ENCODE assay signal across 20 cellular contexts in genomic region chr9:21904371-21904770, GRCh38.
DNase-seq lines count a peak whose midpoint lies in the region; ATAC-seq and TF ChIP-seq lines count a peak whose summit lies in the region.
"Had no signal": no experiment of that assay in that cellular context is flagged by ENCODE, and none has a peak within 500 bp of the region (broad histone marks: within the 10 kb centered on the region; RNA-seq: fewer than 3 reads in every experiment).

No MANE protein-coding gene starts in this region.

- no peaks in the 10 kb centered on the region for H3K9me3 ChIP-seq in GM23248 (ENCODE audit: low read depth)

- H3F3A ChIP-seq in GM23248 (ENCODE audit: insufficient read depth), result peaks cover 24% of the 10 kb centered on the region; the same call in 1 of the 2 replicates

- H3K27me3 ChIP-seq in GM23248 (replicated peaks; ENCODE audit: insufficient read depth), result no peaks in the 10 kb centered on the region
- H3K27me3 ChIP-seq: neural progenitor cell, stomach had no signal

- 0 out of 2 replicates have a peak, but pooled peaks cover 4% of the 10 kb centered on the region for H3K4me1 ChIP-seq in GM23248 (ENCODE audit: insufficient read depth)
- H3K4me1 ChIP-seq: neural progenitor cell, stomach had no signal

- no peak overlapping the region for H2AFZ ChIP-seq in GM23248
- H2AFZ ChIP-seq: neural progenitor cell had no signal

- no peak overlapping the region for H3K4me2 ChIP-seq in GM23248 (ENCODE audit: unreplicated experiment)
- H3K4me2 ChIP-seq: neural progenitor cell, smooth muscle cell had no signal

- no peaks in the 10 kb centered on the region for H4K20me1 ChIP-seq in GM23248 (ENCODE audit: insufficient read depth)

- no peaks in the 10 kb centered on the region for H3K79me2 ChIP-seq in GM23248 (ENCODE audit: insufficient read depth)

- in situ Hi-C loops in GM23248 (cut with MboI), result no loop called here

- no peak overlapping the region for H3K9ac ChIP-seq in GM23248
- H3K9ac ChIP-seq: neural progenitor cell had no signal

- H3K27ac ChIP-seq in GM23248, result no peak overlapping the region
- H3K27ac ChIP-seq: epithelial cell of prostate, neural progenitor cell, stomach had no signal

- 0 out of 2 replicates have a peak, but pooled peaks cover 4% of the 10 kb centered on the region for H3K36me3 ChIP-seq in GM23248 (ENCODE audit: low read depth)
- H3K36me3 ChIP-seq: neural progenitor cell had no signal

- no peaks in the 10 kb centered on the region for H3K9me2 ChIP-seq in GM23248 (ENCODE audit: insufficient read depth)

- ATAC-seq in HG03439 (IDR thresholded peaks at IDR 0.05; ENCODE audit: unreplicated experiment) (no peak), HG03108 (IDR thresholded peaks at IDR 0.05; ENCODE audit: unreplicated experiment) (no peak)
- ATAC-seq: activated naive CD8-positive, alpha-beta T cell treated with anti-CD3 and anti-CD28 coated beads, Interleukin-2, amount 50 U/mL, for 24 hours; Right ventricle myocardium inferior had no signal

- WGBS in GM23248 (ENCODE audit: low coverage in 1 of 2, low lambda C conversion rate in 2 of 2, missing lambda C conversion rate in 2 of 2), 2 experiments, result 65 to 71% methylated on average over 4 of the region's 4 CpGs

- H3K4me3 ChIP-seq in GM23248, result no peak overlapping the region
- no peak overlapping the region for H3K4me3 ChIP-seq in foreskin fibroblast (ENCODE audit: low read depth in 1 of 2, low read length in 2 of 2)
- H3K4me3 ChIP-seq: neural progenitor cell, smooth muscle cell, stomach had no signal

- DNase-seq in GM23248, result peak; percentile 54
- peak; percentile 6 for DNase-seq in amniotic stem cell (lab: John Stamatoyannopoulos, UW)
- peak; percentile 31 to 56 for DNase-seq in foreskin fibroblast
- DNase-seq in stromal cell of bone marrow (ENCODE audit: low read depth), result peak; percentile 69
- no peak for DNase-seq in NAMALWA (ENCODE audit: low spot score)
- DNase-seq: activated CD4-positive, alpha-beta T cell treated with anti-CD3 and anti-CD28 coated beads for 48 hours; activated CD8-positive, alpha-beta memory T cell treated with anti-CD3 and anti-CD28 coated beads, Interleukin-2, amount 50 U/mL, for 48 hours; activated effector memory CD4-positive, alpha-beta T cell treated with anti-CD3 and anti-CD28 coated beads, Interleukin-2, amount 50 U/mL, for 16 hours; activated naive CD8-positive, alpha-beta T cell treated with anti-CD3 and anti-CD28 coated beads, Interleukin-2, amount 50 U/mL, for 24 hours; caudate nucleus; NCI-H2171; NCI-H524 treated with DMSO at 0.1 percent for 48 hours; stimulated activated CD4-positive, alpha-beta T cell treated with anti-CD3 and anti-CD28 coated beads, Interleukin-4, amount 100 ng/mL, for 4 hours; stomach had no signal

- TF ChIP-seq CTCF in foreskin fibroblast (IDR thresholded peaks at IDR 0.05; ENCODE audit: low read depth, low read length), result no peak
